Comparison of ENCODE assay signal across 28 cellular contexts in genomic region chrX:49233176-49233575, GRCh38. TPM values are rescaled to one million over a fixed set of nuclear protein-coding genes. Genes with fewer than 3 reads are reported as not detected.
DNase-seq lines count a peak whose midpoint lies in the region; ATAC-seq and TF ChIP-seq lines count a peak whose summit lies in the region.
"Had no signal": no experiment of that assay in that cellular context is flagged by ENCODE, and none has a peak within 500 bp of the region (broad histone marks: within the 10 kb centered on the region; RNA-seq: fewer than 3 reads in every experiment).

CACNA1F (minus strand) TSS chrX:49233340; CDS start chrX:49233309, 31 bp downstream.

- ATAC-seq in natural killer cell (no peak), psoas muscle (no peak), GM18519 (IDR thresholded peaks at IDR 0.05; ENCODE audit: low FRiP score, unreplicated experiment) (no peak)
- ATAC-seq in natural killer cell treated with Interleukin-12 subunit alpha and Interleukin-12 subunit beta and Interleukin-15 and Interleukin-18, amount 100 ng/mL, for 72 hours, result no peak
- ATAC-seq: effector memory CD8-positive, alpha-beta T cell; heart right ventricle; Right ventricle myocardium inferior; stimulated activated naive CD8-positive, alpha-beta T cell treated with anti-CD3 and anti-CD28 coated beads, Interleukin-15, Interleukin-2, amounts not matched to agents 100 U/mL and 50 U/mL, for 24 hours had no signal

- no peak within 1 kb of the TSS for H3K27ac ChIP-seq in psoas muscle
- H3K27ac ChIP-seq: heart right ventricle, neutrophil, PC-9, thoracic aorta, uterus had no signal

- H3K4me3 ChIP-seq in psoas muscle (peak within 1 kb of the TSS; percentile 24), H7 (ENCODE audit: insufficient read depth, low read depth, low read length) (no peak within 1 kb of the TSS)
- H3K4me3 ChIP-seq: PC-9, thoracic aorta, uterus had no signal

- H3K27me3 ChIP-seq in psoas muscle (ENCODE audit: insufficient read depth in 3 of 3, low read length in 2 of 3), result peaks cover 0 to 7% (median 0%) of the 10 kb centered on the region in 3 donors
- no peaks in the 10 kb centered on the region for H3K27me3 ChIP-seq in H7 (ENCODE audit: control insufficient read depth, insufficient read depth, low read length)
- H3K27me3 ChIP-seq: heart right ventricle, neutrophil, uterus had no signal

- intact Hi-C loops in natural killer cell (cut with micrococcal nuclease), result no loop called here
- intact Hi-C loops in dendritic cell treated with granulocyte-macrophage colony-stimulating factor and Interleukin-4, amounts not matched to agents 40 ng/mL and 50 ng/mL, for 4 days (cut with micrococcal nuclease), result no loop called here
- intact Hi-C loops in psoas muscle (cut with DNase I), result no loop called here

- TF ChIP-seq CTCF in natural killer cell (IDR thresholded peaks at IDR 0.05), result no peak
- TF ChIP-seq CTCF in psoas muscle (IDR thresholded peaks at IDR 0.05), result no peak

- H3K9me3 ChIP-seq in psoas muscle, result no peaks in the 10 kb centered on the region
- H3K9me3 ChIP-seq: neutrophil, thoracic aorta, uterus had no signal

- DNase-seq in natural killer cell, result no peak
- DNase-seq in natural killer cell treated with Interleukin-12 subunit alpha and Interleukin-12 subunit beta and Interleukin-15 and Interleukin-18, amount 100 ng/mL, for 72 hours (ENCODE audit: low spot score), result no peak
- DNase-seq in NCI-H82 (lab: John Stamatoyannopoulos, UW), result peak; percentile 94
- DNase-seq in psoas muscle, result no peak
- no peak for DNase-seq in H7
- DNase-seq in HK-2 (ENCODE audit: unreplicated experiment), result no peak
- DNase-seq: activated CD4-positive, alpha-beta T cell treated with anti-CD3 and anti-CD28 coated beads, Interleukin-2, amount 50 U/mL, for 1 hour; activated CD8-positive, alpha-beta memory T cell treated with anti-CD3 and anti-CD28 coated beads, Interleukin-2, amount 50 U/mL, for 48 hours; activated effector memory CD4-positive, alpha-beta T cell treated with Interleukin-2 at 50 U/mL for 16 hours; C1 segment of cervical spinal cord; effector memory CD8-positive, alpha-beta T cell; foreskin melanocyte; heart right ventricle; Karpas-422; NCI-H1436 treated with DMSO at 0.1 percent for 48 hours; NCI-H2107; NCI-H446; PC-9; stimulated activated naive CD8-positive, alpha-beta T cell treated with anti-CD3 and anti-CD28 coated beads, Interleukin-15, Interleukin-2, amounts not matched to agents 100 U/mL and 50 U/mL, for 24 hours; uterus had no signal

- H3K9me3 Mint-ChIP-seq in natural killer cell, result no peaks in the 10 kb centered on the region
- no peaks in the 10 kb centered on the region for H3K9me3 Mint-ChIP-seq in natural killer cell treated with Interleukin-12 subunit alpha and Interleukin-12 subunit beta and Interleukin-15 and Interleukin-18, amount 100 ng/mL, for 72 hours
- no peaks in the 10 kb centered on the region for H3K9me3 Mint-ChIP-seq in dendritic cell treated with granulocyte-macrophage colony-stimulating factor and Interleukin-4, amounts not matched to agents 40 ng/mL and 50 ng/mL, for 4 days
- H3K9me3 Mint-ChIP-seq: effector memory CD8-positive, alpha-beta T cell had no signal

- 75 to 81% (median 77%) methylated on average over 9 of the region's 9 CpGs for WGBS in psoas muscle, 3 donors

- peaks cover 11 to 43% of the 10 kb centered on the region in 2 donors for H3K4me1 Mint-ChIP-seq in natural killer cell
- peaks cover 18 to 21% of the 10 kb centered on the region in 2 donors for H3K4me1 Mint-ChIP-seq in natural killer cell treated with Interleukin-12 subunit alpha and Interleukin-12 subunit beta and Interleukin-15 and Interleukin-18, amount 100 ng/mL, for 72 hours (ENCODE audit: low read depth in 2 of 2)
- H3K4me1 Mint-ChIP-seq in dendritic cell treated with granulocyte-macrophage colony-stimulating factor and Interleukin-4, amounts not matched to agents 40 ng/mL and 50 ng/mL, for 4 days (ENCODE audit: low read depth), result peaks cover 34% of the 10 kb centered on the region

- no peaks in the 10 kb centered on the region for H3K36me3 ChIP-seq in psoas muscle (ENCODE audit: insufficient read depth in 1 of 2, low read depth in 1 of 2)
- H3K36me3 ChIP-seq in H7 (replicated peaks; ENCODE audit: control insufficient read depth, insufficient read depth, low read length), result no peaks in the 10 kb centered on the region
- H3K36me3 ChIP-seq: heart right ventricle, neutrophil, thoracic aorta, uterus had no signal

- no peak within 1 kb of the TSS for H3K27ac Mint-ChIP-seq in natural killer cell
- peak within 1 kb of the TSS in 1 of 2 donors; percentile 14 for H3K27ac Mint-ChIP-seq in natural killer cell treated with Interleukin-12 subunit alpha and Interleukin-12 subunit beta and Interleukin-15 and Interleukin-18, amount 100 ng/mL, for 72 hours
- H3K27ac Mint-ChIP-seq in dendritic cell treated with granulocyte-macrophage colony-stimulating factor and Interleukin-4, amounts not matched to agents 40 ng/mL and 50 ng/mL, for 4 days, result peak within 1 kb of the TSS; percentile 30
- H3K27ac Mint-ChIP-seq: brain had no signal

- H3K4me1 ChIP-seq in psoas muscle, result no peaks in the 10 kb centered on the region
- H3K4me1 ChIP-seq: uterus had no signal

- no peaks in the 10 kb centered on the region for H3K36me3 Mint-ChIP-seq in natural killer cell
- H3K36me3 Mint-ChIP-seq in natural killer cell treated with Interleukin-12 subunit alpha and Interleukin-12 subunit beta and Interleukin-15 and Interleukin-18, amount 100 ng/mL, for 72 hours, result no peaks in the 10 kb centered on the region
- peaks cover 9% of the 10 kb centered on the region for H3K36me3 Mint-ChIP-seq in dendritic cell treated with granulocyte-macrophage colony-stimulating factor and Interleukin-4, amounts not matched to agents 40 ng/mL and 50 ng/mL, for 4 days (ENCODE audit: low read depth)
- H3K36me3 Mint-ChIP-seq: brain had no signal

- no peaks in the 10 kb centered on the region for H3K27me3 Mint-ChIP-seq in natural killer cell (ENCODE audit: low read depth in 2 of 2)
- peaks cover 0 to 5% of the 10 kb centered on the region in 2 donors for H3K27me3 Mint-ChIP-seq in natural killer cell treated with Interleukin-12 subunit alpha and Interleukin-12 subunit beta and Interleukin-15 and Interleukin-18, amount 100 ng/mL, for 72 hours
- H3K27me3 Mint-ChIP-seq in dendritic cell treated with granulocyte-macrophage colony-stimulating factor and Interleukin-4, amounts not matched to agents 40 ng/mL and 50 ng/mL, for 4 days, result no peaks in the 10 kb centered on the region
- H3K27me3 Mint-ChIP-seq: effector memory CD8-positive, alpha-beta T cell had no signal

- H3K4me3 Mint-ChIP-seq in natural killer cell, result peak within 1 kb of the TSS; percentile 29
- no peak within 1 kb of the TSS for H3K4me3 Mint-ChIP-seq in natural killer cell treated with Interleukin-12 subunit alpha and Interleukin-12 subunit beta and Interleukin-15 and Interleukin-18, amount 100 ng/mL, for 72 hours
- H3K4me3 Mint-ChIP-seq in dendritic cell treated with granulocyte-macrophage colony-stimulating factor and Interleukin-4, amounts not matched to agents 40 ng/mL and 50 ng/mL, for 4 days, result no peak within 1 kb of the TSS

RNA-seq across cellular contexts. Expression of gene CACNA1F, which starts in this region (rescaled TPM):
- total RNA-seq in natural killer cell (1 to 10 TPM in 1 of 3 donors, under 1 TPM in 2; 0.48 to 1.1 (median 0.66) TPM), psoas muscle (under 1 TPM in 2 of 4 donors, not detected in 2; 0.04 to 0.12 TPM)
- total RNA-seq in natural killer cell treated with Interleukin-12 subunit alpha and Interleukin-12 subunit beta and Interleukin-15 and Interleukin-18, amount 100 ng/mL, for 72 hours, result under 1 TPM in 1 of 2 donors, not detected in 1; 0.14 TPM
- polyA plus RNA-seq in psoas muscle, result under 1 TPM in 2 of 3 donors, not detected in 1; 0.01 TPM
- 0.55 and 2.1 TPM in 2 replicates for total RNA-seq in H7 (2014; rRNA removed; shearing (Covaris generic))
- total RNA-seq: Daoy, PC-9, Right ventricle myocardium inferior had no signal
- polyA plus RNA-seq: AG04450 had no signal
